ENCODE assay signal across 32 cellular contexts in the genomic region with DNA sequence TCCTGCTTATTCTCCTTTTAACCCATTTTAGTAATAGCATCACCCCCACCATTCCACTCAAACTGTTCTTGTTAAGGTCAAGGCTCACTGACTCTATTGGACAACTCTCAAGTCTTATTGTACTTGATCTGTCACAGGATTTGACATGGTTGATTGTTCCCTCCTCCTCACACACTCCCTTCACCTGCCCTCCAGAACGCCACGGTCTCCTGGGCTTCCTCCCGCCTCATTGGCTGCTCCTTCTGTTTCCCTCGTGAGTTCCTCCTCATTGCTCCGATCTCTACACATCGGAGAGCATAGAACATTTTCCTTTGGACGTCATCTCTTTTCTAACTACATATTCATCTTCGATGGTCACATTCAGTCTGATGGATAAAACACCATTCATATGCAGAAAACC. TPM values are rescaled to one million over a fixed set of nuclear protein-coding genes. Genes with fewer than 3 reads are reported as not detected.
"Had no signal": no experiment of that assay in that cellular context is flagged by ENCODE, and none has a peak within 500 bp of the region (broad histone marks: within the 10 kb centered on the region; RNA-seq: fewer than 3 reads in every experiment).

No MANE protein-coding gene starts in this region.

- DNase-seq: heart right ventricle; islet precursor cell; left colon; left ventricle myocardium inferior; mesendoderm; naive B cell; natural killer cell; nephron progenitor cell; pancreas; psoas muscle; right lobe of liver; stimulated activated CD4-positive, alpha-beta T cell treated with anti-CD3 and anti-CD28 coated beads, Interleukin-1b, Interleukin-23, amount 100 ng/mL, for 48 hours; stimulated activated CD4-positive, alpha-beta T cell treated with anti-CD3 and anti-CD28 coated beads, Interleukin-2, amount 100 ng/mL, for 48 hours; stimulated activated naive B cell treated with anti-CD40 and anti-IgM and Interleukin-4, amounts not matched to agents 10 μg/mL and 1 μg/mL and 100 μg/mL, for 72 hours; stimulated activated naive CD8-positive, alpha-beta T cell treated with anti-CD3 and anti-CD28 coated beads, Interleukin-15, Interleukin-2, amounts not matched to agents 100 U/mL and 50 U/mL, for 24 hours; stomach; testis; tibial artery; trophoblast cell; upper lobe of right lung; uterus had no signal

- H3K27ac ChIP-seq: heart right ventricle, hepatocyte, left ventricle myocardium inferior, neural progenitor cell, pancreas, psoas muscle, right atrium auricular region, right lobe of liver, stomach, testis, tibial artery, upper lobe of right lung, uterus had no signal

- H2AFZ ChIP-seq: hepatocyte, neural progenitor cell had no signal

- H3K79me2 ChIP-seq: hepatocyte had no signal

- H3K4me2 ChIP-seq: hepatocyte, neural progenitor cell, smooth muscle cell had no signal

- H3K4me3 Mint-ChIP-seq: mesothelial cell of epicardium; naive B cell; natural killer cell; nephron progenitor cell; neural progenitor cell; stimulated activated naive B cell treated with anti-CD40 and anti-IgM and Interleukin-4, amounts not matched to agents 10 μg/mL and 1 μg/mL and 100 μg/mL, for 72 hours had no signal

- H3K4me3 ChIP-seq: heart right ventricle, hepatocyte, left ventricle myocardium inferior, lung, neural progenitor cell, pancreas, psoas muscle, right atrium auricular region, right lobe of liver, smooth muscle cell, stomach, testis, tibial artery, upper lobe of right lung, uterus had no signal

- H3K27me3 ChIP-seq: neural progenitor cell, pancreas, right atrium auricular region, right lobe of liver, stomach, testis, tibial artery, upper lobe of right lung, uterus had no signal

- FAIRE-seq: pancreas had no signal

- H3K9me3 Mint-ChIP-seq: natural killer cell had no signal

- H3K9me3 ChIP-seq: pancreas, psoas muscle, testis, upper lobe of right lung, uterus had no signal

- H3K36me3 Mint-ChIP-seq: mesothelial cell of epicardium, natural killer cell, neural progenitor cell had no signal

- H3K4me1 Mint-ChIP-seq: mesothelial cell of epicardium; naive B cell; natural killer cell; nephron progenitor cell; neural progenitor cell; stimulated activated naive B cell treated with anti-CD40 and anti-IgM and Interleukin-4, amounts not matched to agents 10 μg/mL and 1 μg/mL and 100 μg/mL, for 72 hours had no signal

- H3K27ac Mint-ChIP-seq: mesothelial cell of epicardium; naive B cell; natural killer cell; nephron progenitor cell; neural progenitor cell; stimulated activated naive B cell treated with anti-CD40 and anti-IgM and Interleukin-4, amounts not matched to agents 10 μg/mL and 1 μg/mL and 100 μg/mL, for 72 hours had no signal

- H3K4me1 ChIP-seq: heart right ventricle, left ventricle myocardium inferior, neural progenitor cell, pancreas, testis, tibial artery, upper lobe of right lung, uterus had no signal

- H3K36me3 ChIP-seq: heart right ventricle, left ventricle myocardium inferior, neural progenitor cell, pancreas, right atrium auricular region, right lobe of liver, stomach, tibial artery, upper lobe of right lung, uterus had no signal

RNA-seq across cellular contexts. Expression of a gene that starts 55.1 kb away (rescaled TPM):
- total RNA-seq: heart right ventricle, kidney epithelial cell, left ventricle myocardium inferior, mononuclear cell, natural killer cell, omental fat pad, posterior vena cava, psoas muscle, right atrium auricular region, skeletal muscle tissue, smooth muscle cell, stomach, upper lobe of right lung had no signal
